ENCODE assay signal across 21 cellular contexts in genomic region chr11:123163621-123164020, GRCh38. TPM values are rescaled to one million over a fixed set of nuclear protein-coding genes. Genes with fewer than 3 reads are reported as not detected.
DNase-seq lines count a peak whose midpoint lies in the region; ATAC-seq and TF ChIP-seq lines count a peak whose summit lies in the region.
"Had no signal": no experiment of that assay in that cellular context is flagged by ENCODE, and none has a peak within 500 bp of the region (broad histone marks: within the 10 kb centered on the region; RNA-seq: fewer than 3 reads in every experiment).

No MANE protein-coding gene starts in this region.

- CTCF ChIA-PET in HCT116 (lab: Charles Lee) = interaction anchor here (1.2 to 2.5 kb wide), 3 partner anchors 11 to 83 kb away, joined by 4 to 9 read pairs (median 5); no protein-coding TSS in a partner anchor
- CTCF ChIA-PET in WTC11 (lab: Charles Lee) = interaction anchor here (0.6 to 8.3 kb wide), 21 partner anchors 10 to 244 kb away, joined by 3 to 93 read pairs (median 4); partner anchors contain the start of gene CLMP

- H3K36me3 ChIP-seq in BE2C (no peaks in the 10 kb centered on the region), HCT116 (ENCODE audit: control insufficient read depth in 1 of 2, insufficient read depth in 2 of 2, low read length in 2 of 2) (no peaks in the 10 kb centered on the region)
- H3K36me3 ChIP-seq: lower lobe of right lung, thyroid gland had no signal

- DNase-seq in BE2C (no peak), HCT116 (ENCODE audit: low read depth, low spot score) (no peak), astrocyte of the cerebellum (ENCODE audit: low read depth) (no peak), fibroblast of the aortic adventitia (ENCODE audit: low read depth) (no peak), islet precursor cell (no peak), WTC11 (ENCODE audit: low spot score) (no peak), Right ventricle myocardium superior (no peak)
- DNase-seq: activated CD4-positive, alpha-beta T cell treated with anti-CD3 and anti-CD28 coated beads, Interleukin-2, amount 10 ng/mL, durations not matched to agents 7 days and 5 days; dermis blood vessel endothelial cell; immature natural killer cell; Karpas-422; lower lobe of right lung; NCI-H2171; NCI-H748 treated with DMSO at 0.1 percent for 48 hours; nucleus accumbens; PC-9; right cardiac atrium; stimulated activated naive B cell treated with anti-CD40 and anti-IgM and Interleukin-4, amounts not matched to agents 10 μg/mL and 1 μg/mL and 100 μg/mL, for 72 hours; thyroid gland had no signal

- intact Hi-C loops in HCT116 (cut with micrococcal nuclease) = no loop called here
- intact Hi-C loops in Right ventricle myocardium superior (cut with DNase I) = no loop called here

- no peak overlapping the region for H3K4me3 Mint-ChIP-seq in WTC11
- H3K4me3 Mint-ChIP-seq: activated CD4-positive, alpha-beta T cell treated with anti-CD3 and anti-CD28 coated beads, Interleukin-2, amount 10 ng/mL, durations not matched to agents 7 days and 5 days; immature natural killer cell; stimulated activated naive B cell treated with anti-CD40 and anti-IgM and Interleukin-4, amounts not matched to agents 10 μg/mL and 1 μg/mL and 100 μg/mL, for 72 hours had no signal

- peaks cover 26% of the 10 kb centered on the region for H3K4me1 Mint-ChIP-seq in WTC11
- H3K4me1 Mint-ChIP-seq: stimulated activated naive B cell treated with anti-CD40 and anti-IgM and Interleukin-4, amounts not matched to agents 10 μg/mL and 1 μg/mL and 100 μg/mL, for 72 hours had no signal

- no peak for TF ChIP-seq POLR2A in HCT116 (IDR thresholded peaks at IDR 0.05; ENCODE audit: borderline replicate concordance, extremely low read depth, insufficient read depth, insufficient read length)

- H3K27ac Mint-ChIP-seq in WTC11 = no peak overlapping the region
- H3K27ac Mint-ChIP-seq: activated CD4-positive, alpha-beta T cell treated with anti-CD3 and anti-CD28 coated beads, Interleukin-2, amount 10 ng/mL, durations not matched to agents 7 days and 5 days; immature natural killer cell; stimulated activated naive B cell treated with anti-CD40 and anti-IgM and Interleukin-4, amounts not matched to agents 10 μg/mL and 1 μg/mL and 100 μg/mL, for 72 hours had no signal

- peak; percentile 34 for TF ChIP-seq CTCF in BE2C (IDR thresholded peaks at IDR 0.05; ENCODE audit: low read depth, low read length)
- TF ChIP-seq CTCF in HCT116 (IDR thresholded peaks at IDR 0.05 in 2 of 3, conservative IDR thresholded peaks at IDR 0.05 in 1 of 3; ENCODE audit: borderline replicate concordance in 1 of 3, insufficient read depth in 1 of 3, low read depth in 2 of 3, low read length in 2 of 3) = peak in 2 of 3 experiments; percentile 36 to 53; a peak in 3 of 6 replicates
- peak; percentile 26 for TF ChIP-seq CTCF in astrocyte of the cerebellum (IDR thresholded peaks at IDR 0.05; ENCODE audit: low read depth, low read length, missing control alignments)
- peak; percentile 33 for TF ChIP-seq CTCF in fibroblast of the aortic adventitia (IDR thresholded peaks at IDR 0.05; ENCODE audit: insufficient read depth, low read length)
- TF ChIP-seq CTCF in WTC11 (IDR thresholded peaks at IDR 0.05) = no peak

- H3K9me3 Mint-ChIP-seq in WTC11 = no peaks in the 10 kb centered on the region
- H3K9me3 Mint-ChIP-seq: activated CD4-positive, alpha-beta T cell treated with anti-CD3 and anti-CD28 coated beads, Interleukin-2, amount 10 ng/mL, durations not matched to agents 7 days and 5 days; immature natural killer cell had no signal

- no peaks in the 10 kb centered on the region; the same call in 1 of the 2 replicates for H3K4me1 ChIP-seq in BE2C
- peaks cover 7 to 12% of the 10 kb centered on the region in 2 experiments for H3K4me1 ChIP-seq in HCT116 (ENCODE audit: control insufficient read depth in 1 of 2, insufficient read depth in 2 of 2, low read length in 2 of 2)
- H3K4me1 ChIP-seq: lower lobe of right lung, thyroid gland had no signal

- peaks cover 5% of the 10 kb centered on the region; the same call in 1 of the 2 replicates for H3K36me3 Mint-ChIP-seq in WTC11
- H3K36me3 Mint-ChIP-seq: immature natural killer cell; stimulated activated naive B cell treated with anti-CD40 and anti-IgM and Interleukin-4, amounts not matched to agents 10 μg/mL and 1 μg/mL and 100 μg/mL, for 72 hours had no signal

- H3K79me2 ChIP-seq in HCT116 (ENCODE audit: insufficient read depth, low read length) = no peaks in the 10 kb centered on the region

- H3K27me3 Mint-ChIP-seq in WTC11 (ENCODE audit: low read depth) = no peaks in the 10 kb centered on the region; the same call in 1 of the 2 replicates

- TF ChIP-seq RAD21 in HCT116 (IDR thresholded peaks at IDR 0.05; ENCODE audit: low read depth) = no peak

- RAD21 ChIA-PET in HCT116 (lab: Charles Lee; ENCODE audit: low non-redundant PET in 1 of 2, low total read pairs in 2 of 2, uncharacterized antibody in 2 of 2, unreplicated experiment in 2 of 2) = interaction anchor here in 1 of 2 experiments (0.6 to 0.8 kb wide), 2 partner anchors 83 to 99 kb away, joined by 3 read pairs; no protein-coding TSS in a partner anchor

- POLR2A ChIA-PET in HCT116 (lab: Charles Lee) = no interaction called here
- POLR2A ChIA-PET in WTC11 (lab: Charles Lee) = no interaction called here

- in situ Hi-C loops in astrocyte of the cerebellum (cut with HindIII; ENCODE audit: low sequenced_read_pairs) = no loop called here

- H3K9me3 ChIP-seq in BE2C (no peaks in the 10 kb centered on the region), HCT116 (ENCODE audit: control insufficient read depth in 1 of 2, insufficient read depth in 1 of 2, low read depth in 1 of 2, low read length in 2 of 2) (no peaks in the 10 kb centered on the region)
- H3K9me3 ChIP-seq: lower lobe of right lung, thyroid gland had no signal

- no peak overlapping the region for H3K27ac ChIP-seq in HCT116 (ENCODE audit: low read depth, low read length)
- H3K27ac ChIP-seq: epithelial cell of prostate, lower lobe of right lung, PC-9, thyroid gland had no signal

- H2AFZ ChIP-seq in HCT116 (ENCODE audit: low read depth, low read length, poor library complexity, severe bottlenecking) = no peak overlapping the region
- H2AFZ ChIP-seq: PC-9 had no signal

- no peak overlapping the region for H3K4me2 ChIP-seq in HCT116 (ENCODE audit: low read length)
- H3K4me2 ChIP-seq: PC-9 had no signal

- ATAC-seq in HCT116 (peak; percentile 61), HG03439 (IDR thresholded peaks at IDR 0.05; ENCODE audit: unreplicated experiment) (no peak), WTC11 (no peak), Right ventricle myocardium superior (ENCODE audit: poor library complexity) (no peak)
- ATAC-seq: lower lobe of right lung; right cardiac atrium; stimulated activated naive B cell treated with anti-CD40 and anti-IgM and Interleukin-4, amounts not matched to agents 10 μg/mL and 1 μg/mL and 100 μg/mL, for 72 hours had no signal

- H3K9ac ChIP-seq in HCT116 (ENCODE audit: low read length) = no peak overlapping the region

- BruUV-seq in HCT116 (replicated peaks; lab: Mats Ljungman, UMichigan) = no TSS peak

- no peaks in the 10 kb centered on the region for H3K9me2 ChIP-seq in HCT116 (ENCODE audit: insufficient read depth)

- H3K27me3 ChIP-seq in BE2C = no peaks in the 10 kb centered on the region
- H3K27me3 ChIP-seq in HCT116 (ENCODE audit: insufficient read depth, low read length) = no peaks in the 10 kb centered on the region
- H3K27me3 ChIP-seq: thyroid gland had no signal

- H4K20me1 ChIP-seq in HCT116 (ENCODE audit: insufficient read depth) = no peaks in the 10 kb centered on the region

- no peak overlapping the region for H3K4me3 ChIP-seq in BE2C (ENCODE audit: low read depth, low read length)
- no peak overlapping the region for H3K4me3 ChIP-seq in HCT116 (replicated peaks in 1 of 2; ENCODE audit: low read depth in 1 of 2, low read length in 2 of 2)
- no peak overlapping the region for H3K4me3 ChIP-seq in astrocyte of the cerebellum (ENCODE audit: low read depth, low read length)
- no peak overlapping the region for H3K4me3 ChIP-seq in fibroblast of the aortic adventitia (ENCODE audit: low read depth, low read length)
- H3K4me3 ChIP-seq: lower lobe of right lung, PC-9, thyroid gland had no signal

TF ChIP-seq in HCT116, 20 proteins besides CTCF, POLR2A, EP300 and RAD21:
- no peak for TF ChIP-seq SIN3A (IDR thresholded peaks at IDR 0.05; ENCODE audit: low read depth)
- no peak for TF ChIP-seq CEBPB (IDR thresholded peaks at IDR 0.05; ENCODE audit: low read depth)
- TF ChIP-seq YY1 (IDR thresholded peaks at IDR 0.05; ENCODE audit: extremely low read depth, insufficient replicate concordance, low read depth, low read length) = no peak
- no peak for TF ChIP-seq POLR2AphosphoS5 (IDR thresholded peaks at IDR 0.05; ENCODE audit: low read depth, low read length)
- TF ChIP-seq SRF (IDR thresholded peaks at IDR 0.05; ENCODE audit: low read depth) = no peak

RNA-seq across cellular contexts. Expression of gene CLMP, which starts 31.4 kb away (rescaled TPM):
- 44.4 TPM for polyA plus RNA-seq in BE2C (2012; ENCODE audit: insufficient read depth, insufficient read length, low read depth)
- total RNA-seq in HCT116 (2021; ENCODE audit: unreplicated experiment) (3.2 TPM), fibroblast of the aortic adventitia (ENCODE audit: low replicate concordance) (187 and 235 TPM in 2 replicates), WTC11 (2021) (14.3 to 20.0 TPM (median 18.2 TPM) in 3 replicates), Right ventricle myocardium superior (6.0 TPM)
- 0.51 and 0.90 TPM in 2 replicates for polyA plus RNA-seq in HCT116 (2012)
